14 cellular contexts compared by ENCODE assay signal in genomic region chr13:73740681-73741080, GRCh38.
DNase-seq lines count a peak whose midpoint lies in the region; ATAC-seq and TF ChIP-seq lines count a peak whose summit lies in the region.
"Had no signal": no experiment of that assay in that cellular context is flagged by ENCODE, and none has a peak within 500 bp of the region (broad histone marks: within the 10 kb centered on the region; RNA-seq: fewer than 3 reads in every experiment).

No MANE protein-coding gene starts in this region.

- H3K36me3 ChIP-seq in PC-9 (ENCODE audit: low read depth): no peaks in the 10 kb centered on the region
- H3K36me3 ChIP-seq in fibroblast of lung (ENCODE audit: control insufficient read depth, insufficient read depth, low read length): no peaks in the 10 kb centered on the region
- H3K36me3 ChIP-seq: MG63 had no signal

- no peaks in the 10 kb centered on the region for H3F3A ChIP-seq in PC-9 (ENCODE audit: insufficient read depth, low read depth)

- peak overlapping the region; percentile 60 for H3K27ac Mint-ChIP-seq in neural crest cell (ENCODE audit: unreplicated experiment)

- H3K79me2 ChIP-seq in PC-9 (ENCODE audit: low read depth): no peaks in the 10 kb centered on the region
- no peaks in the 10 kb centered on the region for H3K79me2 ChIP-seq in fibroblast of lung (ENCODE audit: control insufficient read depth, insufficient read depth, low read length)

- TF ChIP-seq CTCF in PC-9 (conservative IDR thresholded peaks at IDR 0.05): no peak
- no peak for TF ChIP-seq CTCF in fibroblast of lung (conservative IDR thresholded peaks at IDR 0.05 in 1 of 2, IDR thresholded peaks at IDR 0.05 in 1 of 2; ENCODE audit: low read depth in 1 of 2, low read length in 2 of 2)
- no peak for TF ChIP-seq CTCF in neural crest cell (conservative IDR thresholded peaks at IDR 0.05)

- POLR2A ChIA-PET in PC-9 (lab: Charles Lee; ENCODE audit: unreplicated experiment): no interaction called here

- H3K9me2 ChIP-seq in PC-9 (ENCODE audit: insufficient read depth): no peaks in the 10 kb centered on the region

- H3K4me3 Mint-ChIP-seq in neural crest cell: no peak overlapping the region

- no peak overlapping the region for H3K4me2 ChIP-seq in PC-9
- peak overlapping the region; percentile 33 for H3K4me2 ChIP-seq in fibroblast of lung (ENCODE audit: extremely low read depth, insufficient read depth, low read length)

- CTCF ChIA-PET in PC-9 (lab: Charles Lee): no interaction called here

- ATAC-seq in HG02623 (IDR thresholded peaks at IDR 0.05; ENCODE audit: unreplicated experiment) (no peak), GM19351 (IDR thresholded peaks at IDR 0.05; ENCODE audit: unreplicated experiment) (no peak), HG03565 (IDR thresholded peaks at IDR 0.05; ENCODE audit: unreplicated experiment) (no peak)

- H3K4me1 ChIP-seq in PC-9 (replicated peaks; ENCODE audit: insufficient read depth) (no peaks in the 10 kb centered on the region), fibroblast of lung (ENCODE audit: control insufficient read depth, extremely low read depth, insufficient read depth, low read length) (no peaks in the 10 kb centered on the region)
- H3K4me1 ChIP-seq: spleen had no signal

- no peaks in the 10 kb centered on the region for H3K27me3 Mint-ChIP-seq in neural crest cell (ENCODE audit: low read depth)

- DNase-seq in AG08395 (ENCODE audit: low spot score) (peak; percentile 59), PC-9 (no peak), fibroblast of lung (ENCODE audit: low read depth in 2 of 2) (peak in 1 of 2 donors; percentile 6), neural crest cell (ENCODE audit: low read depth, low spot score) (no peak), COLO668 (lab: John Stamatoyannopoulos, UW; ENCODE audit: unreplicated experiment) (no peak)
- DNase-seq: GF-D8, islet precursor cell, MG63, NCI-H345, spleen had no signal

- 0 out of 2 replicates have a peak overlapping the region, but pooled peaks have one; percentile 15 for H2AFZ ChIP-seq in PC-9
- H2AFZ ChIP-seq in fibroblast of lung (ENCODE audit: low read length): no peak overlapping the region

- no peaks in the 10 kb centered on the region for H3K9me3 ChIP-seq in PC-9 (ENCODE audit: insufficient read depth, low read depth)
- H3K9me3 ChIP-seq in fibroblast of lung (ENCODE audit: control insufficient read depth, insufficient read depth, low read depth, low read length): no peaks in the 10 kb centered on the region
- H3K9me3 ChIP-seq: MG63, spleen had no signal

- H3K9me3 Mint-ChIP-seq in neural crest cell: no peaks in the 10 kb centered on the region

- H3K27ac ChIP-seq in PC-9 (no peak overlapping the region), fibroblast of lung (ENCODE audit: insufficient read depth, low read length) (no peak overlapping the region)
- H3K27ac ChIP-seq: C4-2B, spleen had no signal

- H3K27me3 ChIP-seq in PC-9 (ENCODE audit: insufficient read depth, low read depth): no peaks in the 10 kb centered on the region
- H3K27me3 ChIP-seq in fibroblast of lung (ENCODE audit: control insufficient read depth, insufficient read depth, low read length): no peaks in the 10 kb centered on the region
- H3K27me3 ChIP-seq: MG63, spleen had no signal

- H3K36me3 Mint-ChIP-seq in neural crest cell (ENCODE audit: low read depth): peaks cover 2% of the 10 kb centered on the region

- H3K9ac ChIP-seq in fibroblast of lung (ENCODE audit: insufficient read depth, low read length): no peak overlapping the region

- BruUV-seq in PC-9 (replicated peaks; lab: Mats Ljungman, UMichigan): no TSS peak

- H3K4me1 Mint-ChIP-seq in neural crest cell: peaks cover 8% of the 10 kb centered on the region

- no peak overlapping the region for H3K4me3 ChIP-seq in PC-9
- H3K4me3 ChIP-seq in fibroblast of lung (replicated peaks in 1 of 4; ENCODE audit: control extremely low read depth in 1 of 4, insufficient read depth in 1 of 4, low read depth in 3 of 4, low read length in 4 of 4): peak overlapping the region in 1 of 4 experiments; percentile 31
- H3K4me3 ChIP-seq: MG63, spleen had no signal

- H4K20me1 ChIP-seq in PC-9 (ENCODE audit: insufficient read depth): no peaks in the 10 kb centered on the region
- no peaks in the 10 kb centered on the region for H4K20me1 ChIP-seq in fibroblast of lung (ENCODE audit: control insufficient read depth, extremely low read depth, insufficient read depth, low read length)

- intact Hi-C loops in PC-9 (cut with micrococcal nuclease; ENCODE audit: unreplicated experiment): no loop called here
